8 cellular contexts compared by ENCODE assay signal in the genomic region with DNA sequence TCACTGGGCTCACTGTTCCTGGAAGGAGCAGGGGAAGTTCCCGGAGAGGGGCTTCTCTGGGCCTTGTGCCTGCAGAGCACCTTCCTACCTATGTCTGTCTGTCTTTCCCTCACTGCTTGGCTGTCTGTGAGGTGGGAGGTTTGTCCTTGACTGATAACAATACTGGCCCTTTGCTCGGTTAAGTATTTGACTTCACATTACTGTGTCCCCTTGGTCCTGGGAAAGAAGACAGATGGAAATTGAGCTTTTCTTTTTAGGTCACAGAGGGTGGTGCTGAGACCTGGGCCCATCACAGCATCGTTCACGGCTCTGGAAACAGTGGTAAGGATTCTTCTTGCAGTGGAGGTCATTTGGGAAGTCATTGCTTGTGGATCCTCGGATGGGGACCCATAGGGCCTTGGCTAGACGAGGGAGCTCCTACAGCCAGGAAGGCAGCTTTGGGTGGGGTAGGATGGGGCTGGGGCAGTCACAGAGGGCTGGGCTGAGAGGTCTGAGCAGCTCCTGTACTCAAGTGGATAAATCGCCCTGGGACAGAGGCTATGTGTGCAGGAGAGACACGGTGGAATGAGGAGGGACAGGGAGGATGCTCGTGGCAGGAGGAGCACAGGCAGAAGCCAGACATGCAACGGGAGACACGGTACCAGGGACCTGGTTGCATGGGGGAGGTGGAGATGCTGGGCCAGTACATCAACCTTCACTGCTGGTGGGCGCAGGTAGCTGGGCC.
"Had no signal": no experiment of that assay in that cellular context is flagged by ENCODE, and none has a peak within 500 bp of the region (broad histone marks: within the 10 kb centered on the region; RNA-seq: fewer than 3 reads in every experiment).

No MANE protein-coding gene starts in this region.

- FAIRE-seq: G401.6, GM12878, GM12891, GM12892, GM18507, GM19239 had no signal

- DNase-seq: GDM1, GF-D8 had no signal

- ATAC-seq: GM12878 had no signal

- H3K4me3 ChIP-seq: GM12878 had no signal
